29 cellular contexts compared by ENCODE assay signal in the genomic region with DNA sequence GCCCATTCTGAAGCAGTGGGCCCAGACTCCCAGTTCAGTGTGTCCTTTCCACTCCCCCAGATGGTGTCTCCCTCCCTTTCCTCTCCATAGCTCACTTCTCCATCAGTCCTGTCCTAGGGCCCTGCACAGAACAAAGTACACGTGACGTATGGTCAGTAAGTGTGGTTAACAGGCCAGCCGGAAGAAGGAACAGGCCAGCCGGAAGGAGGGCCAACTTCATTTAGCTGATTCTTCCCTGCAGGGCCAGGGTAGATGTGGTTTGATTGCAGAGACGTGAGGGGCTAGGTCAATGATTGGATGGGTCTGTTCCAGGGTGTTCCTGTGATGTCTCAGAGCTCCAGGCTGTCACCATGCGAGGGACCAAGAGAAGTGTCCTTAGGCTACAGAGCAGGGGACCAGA. TPM values are rescaled to one million over a fixed set of nuclear protein-coding genes. Genes with fewer than 3 reads are reported as not detected.
A peak's percentile ranks its signal among the peaks of the same experiment; 100 is the strongest.
DNase-seq lines count a peak whose midpoint lies in the region; ATAC-seq, FAIRE-seq and TF ChIP-seq lines count a peak whose summit lies in the region.
"Had no signal": no experiment of that assay in that cellular context is flagged by ENCODE, and none has a peak within 500 bp of the region (broad histone marks: within the 10 kb centered on the region; RNA-seq: fewer than 3 reads in every experiment).

No MANE protein-coding gene starts in this region.

- TF ChIP-seq CTCF in HEK293 (tag by site-specific recombination; IDR thresholded peaks at IDR 0.05) (no peak), lung (IDR thresholded peaks at IDR 0.05; ENCODE audit: control extremely low read depth, extremely low read depth) (no peak)

- peak; percentile 17 for ATAC-seq in lung (ENCODE audit: insufficient read depth, low FRiP score)
- ATAC-seq in right cardiac atrium, result no peak
- ATAC-seq in HG03097 (IDR thresholded peaks at IDR 0.05; ENCODE audit: low FRiP score, unreplicated experiment), result no peak
- ATAC-seq: GM12878 had no signal

- H3K4me1 ChIP-seq in HEK293 (ENCODE audit: control insufficient read depth, insufficient read depth, low read length) (no peaks in the 10 kb centered on the region), lung (ENCODE audit: control insufficient read depth in 2 of 2, insufficient read depth in 2 of 2, low read length in 2 of 2) (peaks cover 0 to 2% of the 10 kb centered on the region in 2 donors), right cardiac atrium (ENCODE audit: control insufficient read depth, insufficient read depth, low read length) (no peaks in the 10 kb centered on the region)
- H3K4me1 ChIP-seq: BE2C had no signal

- WGBS in lung, 2 donors, result 82 to 86% methylated on average over 6 of the region's 6 CpGs
- WGBS in right cardiac atrium, result 79% methylated on average over 6 of the region's 6 CpGs

- DNase-seq in HTR-8/SVneo (ENCODE audit: insufficient read length, low spot score) (no peak), lung (ENCODE audit: low spot score) (no peak), right cardiac atrium (no peak)
- DNase-seq: 8988T; ACHN; BE2C; CD4-positive, alpha-beta memory T cell; CD4-positive, CD25-positive, alpha-beta regulatory T cell; CD8-positive, alpha-beta memory T cell; COR-L47; DMS 273 treated with DMSO at 0.1 percent for 48 hours; DMS153; DMS53; DMS79; DND-41; EL; GDM1 had no signal

- H3K9me3 ChIP-seq in HEK293 (ENCODE audit: control insufficient read depth, insufficient read depth, low read depth, low read length), result no peaks in the 10 kb centered on the region
- H3K9me3 ChIP-seq in lung (ENCODE audit: control insufficient read depth in 2 of 2, insufficient read depth in 1 of 2, low read length in 1 of 2), result no peaks in the 10 kb centered on the region
- no peaks in the 10 kb centered on the region for H3K9me3 ChIP-seq in right cardiac atrium (ENCODE audit: control insufficient read depth, low read length)
- H3K9me3 ChIP-seq: BE2C, BLaER1 had no signal

- no peak overlapping the region for H3K4me3 ChIP-seq in HEK293 (ENCODE audit: low read depth, low read length)
- no peak overlapping the region for H3K4me3 ChIP-seq in lung
- no peak overlapping the region for H3K4me3 ChIP-seq in right cardiac atrium (ENCODE audit: low read length)
- H3K4me3 ChIP-seq: BLaER1, GM12878 had no signal

- H3K27me3 ChIP-seq in lung (ENCODE audit: control insufficient read depth, insufficient read depth) (no peaks in the 10 kb centered on the region), right cardiac atrium (ENCODE audit: control insufficient read depth, insufficient read depth) (no peaks in the 10 kb centered on the region)
- H3K27me3 ChIP-seq: BE2C, BLaER1 had no signal

- intact Hi-C loops in right cardiac atrium (cut with DNase I), result no loop called here

- POLR2A ChIA-PET in HEK293 (lab: Yijun Ruan, JAX), result no interaction called here

- peak; percentile 54 for FAIRE-seq in HTR-8/SVneo (lab: Jason Lieb, UNC)
- FAIRE-seq: A204.1, GM12878, GM12892, GM18507 had no signal

- CTCF ChIA-PET in HEK293 (lab: Yijun Ruan, JAX), result interaction anchor here (1.1 to 2.1 kb wide), 3 partner anchors 16 to 168 kb away, joined by 4 to 6 read pairs (median 5); no protein-coding TSS in a partner anchor

- no peaks in the 10 kb centered on the region for H3K36me3 ChIP-seq in HEK293 (ENCODE audit: control insufficient read depth in 2 of 2, insufficient read depth in 1 of 2, low read length in 2 of 2)
- H3K36me3 ChIP-seq in lung (ENCODE audit: control insufficient read depth in 2 of 2, insufficient read depth in 2 of 2, low read length in 2 of 2), result no peaks in the 10 kb centered on the region
- H3K36me3 ChIP-seq: BE2C, BLaER1 had no signal

- H3K27ac ChIP-seq in HEK293 (ENCODE audit: extremely low read depth, low read depth, low read length) (no peak overlapping the region), lung (ENCODE audit: low read depth in 1 of 2, low read length in 1 of 2) (no peak overlapping the region), right cardiac atrium (ENCODE audit: low read length) (no peak overlapping the region)
- H3K27ac ChIP-seq: BLaER1 had no signal

TF ChIP-seq in HEK293, 187 proteins besides CTCF, POLR2A, EP300 and RAD21:
- TF ChIP-seq SP2 (tag by site-specific recombination; IDR thresholded peaks at IDR 0.05) (no peak), PRDM10 (tag by site-specific recombination; IDR thresholded peaks at IDR 0.05) (0 out of 2 replicates have a peak, but pooled peaks have one; percentile 31)

RNA-seq across cellular contexts. Expression of gene SPPL2C, which starts 28.9 kb away (rescaled TPM):
- total RNA-seq in lung (not detected), right cardiac atrium (not detected)
- polyA plus RNA-seq in lung (not detected), right cardiac atrium (not detected)
- total RNA-seq: A673; CD4-positive, alpha-beta memory T cell; CD4-positive, CD25-positive, alpha-beta regulatory T cell; CD8-positive, alpha-beta memory T cell; Daoy; G401; GM12878 had no signal
- polyA plus RNA-seq: AG04450; CD14-positive monocyte; CD4-positive, alpha-beta memory T cell; CD4-positive, CD25-positive, alpha-beta regulatory T cell; CD8-positive, alpha-beta memory T cell; GM12878 had no signal

RNA-seq across cellular contexts. Expression of gene CRHR1, which starts 31.6 kb away (rescaled TPM):
- not detected for total RNA-seq in lung
- not detected for polyA plus RNA-seq in lung
- not detected for total RNA-seq in right cardiac atrium
- polyA plus RNA-seq in right cardiac atrium, result not detected
- total RNA-seq: A673; CD4-positive, alpha-beta memory T cell; CD4-positive, CD25-positive, alpha-beta regulatory T cell; CD8-positive, alpha-beta memory T cell; G401 had no signal
- polyA plus RNA-seq: AG04450; CD14-positive monocyte; CD4-positive, alpha-beta memory T cell; CD4-positive, CD25-positive, alpha-beta regulatory T cell; CD8-positive, alpha-beta memory T cell; GM12878 had no signal
